ENCODE assay signal across 10 cellular contexts in genomic region chr2:7825591-7826312, GRCh38.
DNase-seq lines count a peak whose midpoint lies in the region; TF ChIP-seq lines count a peak whose summit lies in the region.
"Had no signal": no experiment of that assay in that cellular context is flagged by ENCODE, and none has a peak within 500 bp of the region (broad histone marks: within the 10 kb centered on the region; RNA-seq: fewer than 3 reads in every experiment).

No MANE protein-coding gene starts in this region.

- no peaks in the 10 kb centered on the region for H3K9me3 ChIP-seq in Karpas-422 (ENCODE audit: low read length)
- H3K9me3 ChIP-seq in thyroid gland, result no peaks in the 10 kb centered on the region
- no peaks in the 10 kb centered on the region for H3K9me3 ChIP-seq in suprapubic skin

- no peaks in the 10 kb centered on the region for H3K79me2 ChIP-seq in Karpas-422 (ENCODE audit: low read length)

- H3K4me3 ChIP-seq in Karpas-422 (ENCODE audit: low read length) (no peak overlapping the region), thyroid gland (replicated peaks in 1 of 3) (no peak overlapping the region), suprapubic skin (no peak overlapping the region)

- no peak for TF ChIP-seq CTCF in thyroid gland (IDR thresholded peaks at IDR 0.05)
- no peak for TF ChIP-seq CTCF in suprapubic skin (IDR thresholded peaks at IDR 0.05)

- 27 to 39% methylated on average over 9 of the region's 9 CpGs for WGBS in thyroid gland, 2 donors
- 52% methylated on average over 9 of the region's 9 CpGs for WGBS in suprapubic skin

- intact Hi-C loops in thyroid gland (cut with DNase I), result no loop called here

- H3K4me2 ChIP-seq in Karpas-422 (ENCODE audit: low read depth, low read length, poor library complexity, severe bottlenecking), result no peak overlapping the region

- 0 out of 2 replicates have a peak, but pooled peaks cover 5% of the 10 kb centered on the region for H3K9me2 ChIP-seq in Karpas-422 (replicated peaks; ENCODE audit: insufficient read depth, low read length)

- TF ChIP-seq POLR2A in thyroid gland (IDR thresholded peaks at IDR 0.05) (peak in 1 of 2 donors; percentile 33), suprapubic skin (IDR thresholded peaks at IDR 0.05) (no peak)

- no peak for TF ChIP-seq EP300 in suprapubic skin (IDR thresholded peaks at IDR 0.05)

- no peaks in the 10 kb centered on the region for H4K20me1 ChIP-seq in Karpas-422 (ENCODE audit: insufficient read depth, low read depth, low read length)

- H3K9ac ChIP-seq in Karpas-422 (ENCODE audit: low read length), result no peak overlapping the region

- no peak overlapping the region for H3K27ac ChIP-seq in Karpas-422 (ENCODE audit: low read length)
- peak overlapping the region; percentile 20 for H3K27ac ChIP-seq in epithelial cell of prostate
- peak overlapping the region; percentile 67 to 83 (median 81) for H3K27ac ChIP-seq in thyroid gland
- no peak overlapping the region for H3K27ac ChIP-seq in suprapubic skin
- H3K27ac ChIP-seq: C4-2B had no signal

- DNase-seq in activated effector memory CD4-positive, alpha-beta T cell treated with anti-CD3 and anti-CD28 coated beads, Interleukin-2, amount 50 U/mL, for 16 hours, result peak; percentile 78
- no peak for DNase-seq in activated effector memory CD4-positive, alpha-beta T cell treated with Interleukin-2 at 50 U/mL for 16 hours
- DNase-seq in Karpas-422, result no peak
- DNase-seq in epithelial cell of prostate (ENCODE audit: low read depth, low spot score), result peak; percentile 78
- peak; percentile 81 to 83 for DNase-seq in thyroid gland
- DNase-seq in NCI-H82 treated with DMSO at 0.1 percent for 48 hours (lab: John Stamatoyannopoulos, UW; ENCODE audit: unreplicated experiment), result no peak
- DNase-seq in suprapubic skin (ENCODE audit: low spot score in 2 of 2), result no peak
- DNase-seq in activated gamma-delta T cell treated with Interleukin-2 at 50 U/mL for 16 hours, result no peak
- DNase-seq: NCI-H345 had no signal

- 0 out of 2 replicates have a peak overlapping the region, but pooled peaks have one; percentile 38 for H2AFZ ChIP-seq in Karpas-422 (ENCODE audit: low read length)

- no peaks in the 10 kb centered on the region for H3K36me3 ChIP-seq in Karpas-422 (ENCODE audit: insufficient read depth, low read length)
- no peaks in the 10 kb centered on the region for H3K36me3 ChIP-seq in thyroid gland
- no peaks in the 10 kb centered on the region for H3K36me3 ChIP-seq in suprapubic skin

- peaks cover 9% of the 10 kb centered on the region for H3K4me1 ChIP-seq in Karpas-422 (ENCODE audit: low read length)
- H3K4me1 ChIP-seq in thyroid gland, result peaks cover 15% of the 10 kb centered on the region in 2 donors
- no peaks in the 10 kb centered on the region for H3K4me1 ChIP-seq in suprapubic skin

- H3K27me3 ChIP-seq in Karpas-422 (ENCODE audit: low read length) (no peaks in the 10 kb centered on the region), thyroid gland (no peaks in the 10 kb centered on the region), suprapubic skin (peaks cover 4% of the 10 kb centered on the region)

Comparison
In these comparisons a context has a peak if more than half of its experiments do, and no peak if none do; other contexts are left out.
1. DNase-seq: peak in activated effector memory CD4-positive, alpha-beta T cell treated with anti-CD3 and anti-CD28 coated beads, Interleukin-2, amount 50 U/mL, for 16 hours (single experiment), epithelial cell of prostate (single experiment) and thyroid gland (2 of 2); none in activated effector memory CD4-positive, alpha-beta T cell treated with Interleukin-2 at 50 U/mL for 16 hours (single experiment), Karpas-422 (single experiment), NCI-H82 treated with DMSO at 0.1 percent for 48 hours (single experiment), suprapubic skin (0 of 2) and activated gamma-delta T cell treated with Interleukin-2 at 50 U/mL for 16 hours (single experiment).
2. H3K27ac ChIP-seq: peak in epithelial cell of prostate (single experiment) and thyroid gland (3 of 3); none in Karpas-422 (single experiment) and suprapubic skin (single experiment).